8 cellular contexts compared by ENCODE assay signal in genomic region chr4:185534850-185535761, GRCh38. TPM values are rescaled to one million over a fixed set of nuclear protein-coding genes. Genes with fewer than 3 reads are reported as not detected.
DNase-seq lines count a peak whose midpoint lies in the region; ATAC-seq and TF ChIP-seq lines count a peak whose summit lies in the region.

TSS of gene PDLIM3 (minus strand) at chr4:185535507. CDS start at chr4:185535434, 73 bp downstream.

- peak within 1 kb of the TSS; percentile 55 for H3K4me3 ChIP-seq in Caco-2 (ENCODE audit: low read depth, low read length)
- H3K4me3 ChIP-seq in SK-N-SH (ENCODE audit: low read depth in 2 of 2, low read length in 1 of 2) = peak within 1 kb of the TSS; percentile 57 to 61
- peak within 1 kb of the TSS; percentile 60 to 84 (median 76) for H3K4me3 ChIP-seq in fibroblast of lung (replicated peaks in 1 of 4; ENCODE audit: control extremely low read depth in 1 of 4, insufficient read depth in 1 of 4, low read depth in 3 of 4, low read length in 4 of 4)
- peak within 1 kb of the TSS; percentile 53 to 93 for H3K4me3 ChIP-seq in muscle layer of colon (ENCODE audit: low read depth in 1 of 2, low read length in 2 of 2)
- H3K4me3 ChIP-seq in uterus = peak within 1 kb of the TSS; percentile 43 to 81

- no peak for TF ChIP-seq RAD21 in SK-N-SH (IDR thresholded peaks at IDR 0.05; ENCODE audit: low read length)

- peaks cover 5% of the 10 kb centered on the region for H3K27me3 Mint-ChIP-seq in Caco-2 (ENCODE audit: insufficient read depth, unreplicated experiment)

- H3K79me2 ChIP-seq in SK-N-SH (ENCODE audit: insufficient read depth) (no peaks in the 10 kb centered on the region), fibroblast of lung (ENCODE audit: control insufficient read depth, insufficient read depth, low read length) (no peaks in the 10 kb centered on the region)

- no peak within 1 kb of the TSS; a peak in 1 of 4 replicates for H3K27ac ChIP-seq in SK-N-SH (ENCODE audit: low read depth in 2 of 2, low read length in 1 of 2)
- peak within 1 kb of the TSS; percentile 64 for H3K27ac ChIP-seq in fibroblast of lung (ENCODE audit: insufficient read depth, low read length)
- peak within 1 kb of the TSS; percentile 80 for H3K27ac ChIP-seq in muscle layer of colon (ENCODE audit: low read depth, low read length)
- peak within 1 kb of the TSS; percentile 94 to 98 for H3K27ac ChIP-seq in uterus

- H3K27ac Mint-ChIP-seq in Caco-2 (ENCODE audit: unreplicated experiment) = no peak within 1 kb of the TSS

- 5% methylated on average over 10 of the region's 87 CpGs for WGBS in SK-N-SH (ENCODE audit: low lambda C conversion rate)

- DNase-seq in Caco-2 (peak; percentile 52 to 73), HEK293T (ENCODE audit: extremely low spot score) (peak; percentile 76), SK-N-SH (peak; percentile 89), fibroblast of lung (ENCODE audit: low read depth in 2 of 2) (peak in 1 of 2 donors; percentile 60), uterus (peak; percentile 73 to 83), AML-193 (lab: John Stamatoyannopoulos, UW) (no peak)

- H2AFZ ChIP-seq in SK-N-SH (ENCODE audit: low read depth) = peak within 1 kb of the TSS; percentile 91
- H2AFZ ChIP-seq in fibroblast of lung (ENCODE audit: low read length) = peak within 1 kb of the TSS; percentile 85

- no peaks in the 10 kb centered on the region for H3F3A ChIP-seq in SK-N-SH (replicated peaks; ENCODE audit: insufficient read depth)

- H3K9me3 ChIP-seq in Caco-2 = no peaks in the 10 kb centered on the region
- H3K9me3 ChIP-seq in SK-N-SH = no peaks in the 10 kb centered on the region
- H3K9me3 ChIP-seq in fibroblast of lung (ENCODE audit: control insufficient read depth, insufficient read depth, low read depth, low read length) = no peaks in the 10 kb centered on the region
- H3K9me3 ChIP-seq in muscle layer of colon (ENCODE audit: low read length) = no peaks in the 10 kb centered on the region
- H3K9me3 ChIP-seq in uterus = no peaks in the 10 kb centered on the region

- H3K4me3 Mint-ChIP-seq in Caco-2 (ENCODE audit: unreplicated experiment) = peak within 1 kb of the TSS; percentile 72

- POLR2A ChIA-PET in Caco-2 (lab: Charles Lee) = interaction anchor here (0.6 to 1.4 kb wide), 5 partner anchors 16 to 73 kb away, joined by 3 to 10 read pairs (median 5); no protein-coding TSS in a partner anchor
- POLR2A ChIA-PET in HEK293T (lab: Yijun Ruan, JAX) = interaction anchor here (0.6 to 2.1 kb wide), 14 partner anchors 10 to 64 kb away, joined by 3 to 11 read pairs (median 4); no protein-coding TSS in a partner anchor
- POLR2A ChIA-PET in SK-N-SH (lab: Yijun Ruan, JAX) = no interaction called here

- no TSS peak for BruUV-seq in Caco-2 (replicated peaks; lab: Mats Ljungman, UMichigan)

- no peak for TF ChIP-seq EP300 in SK-N-SH (IDR thresholded peaks at IDR 0.05; ENCODE audit: borderline replicate concordance in 1 of 2, low read depth in 1 of 2, low read length in 1 of 2)

- H3K36me3 ChIP-seq in Caco-2 (ENCODE audit: control insufficient read depth, insufficient read depth, low read length) = no peaks in the 10 kb centered on the region
- no peaks in the 10 kb centered on the region for H3K36me3 ChIP-seq in SK-N-SH (replicated peaks in 1 of 2; ENCODE audit: control insufficient read depth in 1 of 2, insufficient read depth in 2 of 2, low read length in 1 of 2)
- no peaks in the 10 kb centered on the region for H3K36me3 ChIP-seq in fibroblast of lung (ENCODE audit: control insufficient read depth, insufficient read depth, low read length)
- H3K36me3 ChIP-seq in muscle layer of colon (ENCODE audit: insufficient read depth, low read length) = peaks cover 2% of the 10 kb centered on the region
- H3K36me3 ChIP-seq in uterus = no peaks in the 10 kb centered on the region

- no peak for ATAC-seq in GM18517 (IDR thresholded peaks at IDR 0.05; ENCODE audit: unreplicated experiment)

- TF ChIP-seq CTCF in Caco-2 (IDR thresholded peaks at IDR 0.05; ENCODE audit: insufficient read depth in 1 of 2, low read depth in 1 of 2, low read length in 1 of 2, severe bottlenecking in 1 of 2, unreplicated experiment in 1 of 2) (no peak), SK-N-SH (IDR thresholded peaks at IDR 0.05) (no peak), fibroblast of lung (conservative IDR thresholded peaks at IDR 0.05 in 1 of 2, IDR thresholded peaks at IDR 0.05 in 1 of 2; ENCODE audit: low read depth in 1 of 2, low read length in 2 of 2) (no peak), uterus (IDR thresholded peaks at IDR 0.05) (peak in 1 of 4 experiments; percentile 4)

- intact Hi-C loops in Caco-2 (cut with micrococcal nuclease; ENCODE audit: unreplicated experiment) (loop anchor here (1.0 to 5.0 kb wide), 3 partner anchors 31 to 64 kb away; partner anchors contain the start of gene CCDC110), uterus (cut with DNase I; ENCODE audit: low total_unique reads) (no loop called here)

- H3K9me2 ChIP-seq in SK-N-SH = no peaks in the 10 kb centered on the region

- H3K4me1 ChIP-seq in Caco-2 (peaks cover 4% of the 10 kb centered on the region; the same call in 1 of the 2 replicates), SK-N-SH (ENCODE audit: control insufficient read depth in 1 of 2, insufficient read depth in 2 of 2, low read depth in 1 of 2, low read length in 1 of 2) (peaks cover 0 to 8% of the 10 kb centered on the region in 2 experiments; a peak in 1 of 4 replicates), fibroblast of lung (ENCODE audit: control insufficient read depth, extremely low read depth, insufficient read depth, low read length) (peaks cover 3% of the 10 kb centered on the region), muscle layer of colon (ENCODE audit: insufficient read depth, low read length) (peaks cover 23% of the 10 kb centered on the region), uterus (no peaks in the 10 kb centered on the region)

- H3K9ac ChIP-seq in SK-N-SH (peak within 1 kb of the TSS; percentile 11; the same call in 1 of the 2 replicates), fibroblast of lung (ENCODE audit: insufficient read depth, low read length) (peak within 1 kb of the TSS; percentile 73), muscle layer of colon (ENCODE audit: low read length) (peak within 1 kb of the TSS; percentile 96)

- no peaks in the 10 kb centered on the region for H4K20me1 ChIP-seq in SK-N-SH (ENCODE audit: insufficient read depth)
- H4K20me1 ChIP-seq in fibroblast of lung (ENCODE audit: control insufficient read depth, extremely low read depth, insufficient read depth, low read length) = no peaks in the 10 kb centered on the region

- no peaks in the 10 kb centered on the region for H3K4me1 Mint-ChIP-seq in Caco-2 (ENCODE audit: low read depth, unreplicated experiment)

- CTCF ChIA-PET in Caco-2 (lab: Charles Lee) (interaction anchor here (0.6 to 1.0 kb wide), 2 partner anchors 110 to 1154 kb away, joined by 5 to 6 read pairs; partner anchors contain the start of gene UFSP2), HEK293T (lab: Yijun Ruan, JAX) (interaction anchor here (0.5 to 1.8 kb wide), 4 partner anchors 25 to 330 kb away, joined by 3 to 9 read pairs (median 5); no protein-coding TSS in a partner anchor), SK-N-SH (lab: Yijun Ruan, JAX) (interaction anchor here (1.0 to 2.0 kb wide), 4 partner anchors 17 to 487 kb away, joined by 3 to 6 read pairs (median 4); no protein-coding TSS in a partner anchor)

- H3K27me3 ChIP-seq in Caco-2 (replicated peaks; ENCODE audit: control insufficient read depth, insufficient read depth, low read length) (peaks cover 2% of the 10 kb centered on the region), SK-N-SH (ENCODE audit: insufficient read depth) (peaks cover 34% of the 10 kb centered on the region; the same call in 1 of the 2 replicates), fibroblast of lung (ENCODE audit: control insufficient read depth, insufficient read depth, low read length) (no peaks in the 10 kb centered on the region), muscle layer of colon (ENCODE audit: control insufficient read depth in 1 of 2, insufficient read depth in 2 of 2, low read length in 2 of 2) (peaks cover 6 to 9% of the 10 kb centered on the region in 2 donors), uterus (no peaks in the 10 kb centered on the region)

- peak; percentile 70 to 92 for TF ChIP-seq POLR2A in uterus (IDR thresholded peaks at IDR 0.05)

- H3K4me2 ChIP-seq in SK-N-SH = peak within 1 kb of the TSS; percentile 87
- peak within 1 kb of the TSS; percentile 91 for H3K4me2 ChIP-seq in fibroblast of lung (ENCODE audit: extremely low read depth, insufficient read depth, low read length)

- no peaks in the 10 kb centered on the region for H3K36me3 Mint-ChIP-seq in Caco-2 (ENCODE audit: insufficient read depth, unreplicated experiment)

- no peaks in the 10 kb centered on the region for H3K9me3 Mint-ChIP-seq in Caco-2 (ENCODE audit: unreplicated experiment)

TF ChIP-seq in HEK293T, 16 proteins besides CTCF, POLR2A, EP300 and RAD21:
- TF ChIP-seq L3MBTL2 (conservative IDR thresholded peaks at IDR 0.05) = no peak
- no peak for TF ChIP-seq NFRKB (IDR thresholded peaks at IDR 0.05)
TF ChIP-seq in HEK293T: peak in this region for 0.

TF ChIP-seq in SK-N-SH, 30 proteins besides CTCF, POLR2A, EP300 and RAD21:
- TF ChIP-seq RCOR1 (IDR thresholded peaks at IDR 0.05; ENCODE audit: low read length) = no peak
- no peak for TF ChIP-seq FOSL2 (IDR thresholded peaks at IDR 0.05; ENCODE audit: borderline replicate concordance, low read depth)

RNA-seq across cellular contexts. Expression of gene PDLIM3, which starts in this region (rescaled TPM):
- 3.6 and 4.8 TPM in 2 replicates for total RNA-seq in Caco-2 (2022)
- polyA plus RNA-seq in SK-N-SH (2012; rRNA removed) = 0.08 and 0.58 TPM in 2 replicates
- 0.17 and 0.24 TPM in 2 replicates for polyA plus RNA-seq in SK-N-SH (2012; cell fraction: cytosol; rRNA removed)
- 0.23 and 0.47 TPM in 2 replicates for polyA plus RNA-seq in SK-N-SH (2012; cell fraction: nucleus; rRNA removed)
- 20.8 and 50.3 TPM in 2 replicates for total RNA-seq in fibroblast of lung
- 8.7 and 14.2 TPM in 2 replicates for polyA plus RNA-seq in fibroblast of lung
- 5.5 and 9.6 TPM in 2 replicates for polyA plus RNA-seq in fibroblast of lung (2012)
- 0.86 and 30.1 TPM in 2 replicates for polyA minus RNA-seq in fibroblast of lung (ENCODE audit: low replicate concordance)
- 100 to 1,000 TPM; 131 to 771 (median 450) TPM for total RNA-seq in uterus

Comparison
In these comparisons a context has a peak if more than half of its experiments do, and no peak if none do; other contexts are left out.
1. Peak in DNase-seq, H3K4me3 ChIP-seq, H3K9ac ChIP-seq and H3K4me2 ChIP-seq in SK-N-SH; RNA of the gene not detected or under 1 TPM.
2. DNase-seq: peak in Caco-2 (2 of 2), HEK293T (single experiment) and uterus (2 of 2); none in AML-193 (0 of 2).
3. H3K27ac ChIP-seq: peak in fibroblast of lung (single experiment), muscle layer of colon (single experiment) and uterus (2 of 2); none in SK-N-SH (0 of 2).
4. H3K9ac ChIP-seq: peak in every context shown above with its lines; median percentile 96 in muscle layer of colon; 73 in fibroblast of lung; 11 in SK-N-SH.
5. Peak in every context shown above with its lines, with median percentiles within 50 percentile points of each other: H3K4me3 ChIP-seq.